Comparison of ENCODE assay signal across 1 cellular context in genomic region chr9:133371261-133371711, GRCh38.
TF ChIP-seq lines count a peak whose summit lies in the region.

No MANE protein-coding gene starts in this region.

TF ChIP-seq in GM23338, 12 proteins besides CTCF, POLR2A, EP300 and RAD21 (continued from another document):
- TF ChIP-seq ZNF462 (CRISPR knock-in tag; IDR thresholded peaks at IDR 0.05), result no peak
